Comparison of ENCODE assay signal across 26 cellular contexts in the genomic region with DNA sequence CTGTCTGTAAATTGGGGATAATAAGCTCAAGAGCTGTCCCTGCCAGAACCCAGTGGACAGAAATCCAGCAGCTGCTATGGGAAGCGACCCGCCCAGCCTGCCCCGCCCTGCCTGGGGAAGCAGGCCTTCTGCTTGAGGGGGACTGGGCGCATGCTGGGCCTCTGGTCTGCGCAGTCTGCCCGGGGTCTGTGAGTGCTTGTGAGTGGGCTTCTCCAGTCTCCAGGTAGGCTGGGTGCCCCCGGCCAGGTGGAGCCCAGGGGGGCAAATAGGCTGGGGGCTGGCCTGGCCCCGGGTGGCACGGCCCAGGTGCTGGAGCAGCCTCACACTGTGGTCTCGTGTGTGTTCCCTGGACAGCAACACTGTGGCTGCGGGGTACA. TPM values are rescaled to one million over a fixed set of nuclear protein-coding genes. Genes with fewer than 3 reads are reported as not detected.
DNase-seq lines count a peak whose midpoint lies in the region; ATAC-seq, FAIRE-seq and TF ChIP-seq lines count a peak whose summit lies in the region.
"Had no signal": no experiment of that assay in that cellular context is flagged by ENCODE, and none has a peak within 500 bp of the region (broad histone marks: within the 10 kb centered on the region; RNA-seq: fewer than 3 reads in every experiment).

No MANE protein-coding gene starts in this region.

- TF ChIP-seq EP300 in HepG2 (IDR thresholded peaks at IDR 0.05; ENCODE audit: low read depth in 2 of 2, low read length in 2 of 2) (no peak), HepG2 (CRISPR knock-in tag; IDR thresholded peaks at IDR 0.05; ENCODE audit: borderline replicate concordance) (no peak), upper lobe of left lung (IDR thresholded peaks at IDR 0.05) (no peak)

- no peak overlapping the region for H2AFZ ChIP-seq in HepG2 (ENCODE audit: low read length)
- no peak overlapping the region for H2AFZ ChIP-seq in neuronal stem cell (ENCODE audit: low read length)

- no peak overlapping the region for H3K4me3 ChIP-seq in HepG2 (replicated peaks in 1 of 3; ENCODE audit: insufficient read depth in 1 of 3, low read depth in 2 of 3, low read length in 3 of 3)
- H3K4me3 ChIP-seq in right lobe of liver = no peak overlapping the region
- H3K4me3 ChIP-seq in neuronal stem cell (ENCODE audit: low read length in 2 of 2) = no peak overlapping the region
- no peak overlapping the region for H3K4me3 ChIP-seq in urinary bladder (ENCODE audit: low read depth, low read length)
- H3K4me3 ChIP-seq in upper lobe of left lung = no peak overlapping the region

- in situ Hi-C loops in HepG2 (cut with HindIII; ENCODE audit: extremely low pct_ligation_motif_present, low pct_unique_long_range_greater_than_20kb) = no loop called here

- H2BK5ac ChIP-seq in neuronal stem cell (ENCODE audit: low read length) = peak overlapping the region; percentile 10

- no peaks in the 10 kb centered on the region for H3K79me2 ChIP-seq in HepG2 (ENCODE audit: insufficient read depth, low read length)

- H3K27ac ChIP-seq in HepG2 (ENCODE audit: extremely low read length, insufficient read depth, low read length) (no peak overlapping the region), right lobe of liver (no peak overlapping the region), neuronal stem cell (replicated peaks; ENCODE audit: low read length) (no peak overlapping the region), urinary bladder (ENCODE audit: low read depth) (peak overlapping the region; percentile 64), upper lobe of left lung (peak overlapping the region in 2 of 4 donors; percentile 61 to 69)

- peaks cover 2% of the 10 kb centered on the region for H3K79me1 ChIP-seq in neuronal stem cell (ENCODE audit: low read depth, low read length)

- no peak for TF ChIP-seq POLR2A in HepG2 (IDR thresholded peaks at IDR 0.05; ENCODE audit: insufficient read depth in 1 of 2, low read depth in 2 of 2, low read length in 2 of 2)
- TF ChIP-seq POLR2A in right lobe of liver (IDR thresholded peaks at IDR 0.05) = no peak
- no peak for TF ChIP-seq POLR2A in upper lobe of left lung (IDR thresholded peaks at IDR 0.05)

- no peak for DNase-seq in HepG2 (ENCODE audit: low spot score)
- DNase-seq in right lobe of liver = no peak
- no peak for DNase-seq in neuronal stem cell (ENCODE audit: low spot score)
- no peak for DNase-seq in upper lobe of left lung
- DNase-seq: activated naive CD4-positive, alpha-beta T cell treated with anti-CD3 and anti-CD28 coated beads, Interleukin-2, amount 50 U/mL, for 16 hours; AML-193; anterior cingulate cortex; CD8-positive, alpha-beta memory T cell; GOT3; mesenchymal stem cell; natural killer cell; NCI-H774; right cardiac atrium; stimulated activated naive CD8-positive, alpha-beta T cell treated with anti-CD3 and anti-CD28 coated beads, Interleukin-15, amount 100 ng/mL, for 72 hours; T-helper 9 cell had no signal

- TF ChIP-seq RAD21 in HepG2 (CRISPR knock-in tag; IDR thresholded peaks at IDR 0.05) = no peak

- CTCF ChIA-PET in HepG2 (lab: Yijun Ruan, JAX; ENCODE audit: low intra/inter-chr PET ratio, low total read pairs) = no interaction called here

- H3K27me3 ChIP-seq in HepG2 (ENCODE audit: control insufficient read depth in 1 of 2, insufficient read depth in 2 of 2, low read length in 2 of 2) = peaks cover 26 to 95% of the 10 kb centered on the region in 2 experiments
- no peaks in the 10 kb centered on the region for H3K27me3 ChIP-seq in right lobe of liver
- H3K27me3 ChIP-seq in neuronal stem cell (ENCODE audit: control insufficient read depth in 3 of 3, insufficient read depth in 3 of 3, low read depth in 1 of 3, low read length in 3 of 3) = peaks cover 0 to 56% (median 2%) of the 10 kb centered on the region in 3 experiments
- H3K27me3 ChIP-seq in upper lobe of left lung = no peaks in the 10 kb centered on the region

- H3K4me1 ChIP-seq in HepG2 (ENCODE audit: insufficient read depth, low read length) (peaks cover 47% of the 10 kb centered on the region), right lobe of liver (no peaks in the 10 kb centered on the region), neuronal stem cell (ENCODE audit: control insufficient read depth in 2 of 2, insufficient read depth in 1 of 2, low read depth in 1 of 2, low read length in 2 of 2) (peaks cover 0 to 13% of the 10 kb centered on the region in 2 donors), urinary bladder (ENCODE audit: insufficient read depth) (no peaks in the 10 kb centered on the region), upper lobe of left lung (peaks cover 6 to 20% (median 11%) of the 10 kb centered on the region in 4 donors)

- H3K36me3 ChIP-seq in HepG2 (replicated peaks in 1 of 2; ENCODE audit: control insufficient read depth in 1 of 2, insufficient read depth in 2 of 2, low read length in 2 of 2) (no peaks in the 10 kb centered on the region), right lobe of liver (no peaks in the 10 kb centered on the region), neuronal stem cell (replicated peaks in 1 of 2; ENCODE audit: control insufficient read depth in 2 of 2, insufficient read depth in 2 of 2, low read length in 2 of 2) (no peaks in the 10 kb centered on the region), urinary bladder (ENCODE audit: insufficient read depth) (no peaks in the 10 kb centered on the region), upper lobe of left lung (no peaks in the 10 kb centered on the region)

- H3K4me2 ChIP-seq in HepG2 (ENCODE audit: low read depth, low read length) (no peak overlapping the region), neuronal stem cell (ENCODE audit: insufficient read depth, low read length, poor library complexity, severe bottlenecking) (no peak overlapping the region)

- H2BK120ac ChIP-seq in neuronal stem cell (ENCODE audit: low read depth, low read length) = no peak overlapping the region

- POLR2A ChIA-PET in HepG2 (lab: Yijun Ruan, JAX) = interaction anchor here (0.6 kb wide), 1 partner anchor 21 kb away, joined by 3 read pairs; no protein-coding TSS in a partner anchor

- H3K18ac ChIP-seq in neuronal stem cell (ENCODE audit: low read length) = peak overlapping the region; percentile 72

- H3K14ac ChIP-seq in neuronal stem cell (ENCODE audit: low read length) = peak overlapping the region; percentile 17

- no peak for TF ChIP-seq CTCF in HepG2 (CRISPR knock-in tag; IDR thresholded peaks at IDR 0.05)
- no peak for TF ChIP-seq CTCF in right lobe of liver (IDR thresholded peaks at IDR 0.05)
- no peak for TF ChIP-seq CTCF in upper lobe of left lung (IDR thresholded peaks at IDR 0.05)

- peak overlapping the region; percentile 84 for H2BK15ac ChIP-seq in neuronal stem cell (ENCODE audit: low read length)

- intact Hi-C loops in HepG2 (cut with micrococcal nuclease; ENCODE audit: unreplicated experiment) (no loop called here), right lobe of liver (cut with DNase I) (no loop called here)

- H3K9ac ChIP-seq in HepG2 (ENCODE audit: insufficient read depth, low read depth, low read length) = no peak overlapping the region
- peak overlapping the region; percentile 57 for H3K9ac ChIP-seq in neuronal stem cell (ENCODE audit: low read depth, low read length, poor library complexity)

- H2AK5ac ChIP-seq in neuronal stem cell (ENCODE audit: low read depth, low read length) = peak overlapping the region; percentile 79

- ATAC-seq in HepG2 (no peak), right lobe of liver (no peak), esophagus mucosa (peak; percentile 23), upper lobe of left lung (ENCODE audit: low FRiP score in 2 of 2) (no peak), HG02623 (IDR thresholded peaks at IDR 0.05; ENCODE audit: unreplicated experiment) (no peak), HG02678 (IDR thresholded peaks at IDR 0.05; ENCODE audit: unreplicated experiment) (no peak)
- ATAC-seq: natural killer cell; right cardiac atrium; stimulated activated naive CD8-positive, alpha-beta T cell treated with anti-CD3 and anti-CD28 coated beads, Interleukin-15, amount 100 ng/mL, for 72 hours had no signal

- H4K8ac ChIP-seq in neuronal stem cell (ENCODE audit: low read depth, low read length) = no peak overlapping the region

- peaks cover 9% of the 10 kb centered on the region; the same call in 1 of the 2 replicates for H4K20me1 ChIP-seq in HepG2 (ENCODE audit: insufficient read depth, low read length)

- peak overlapping the region; percentile 80 for H2BK12ac ChIP-seq in neuronal stem cell (ENCODE audit: low read length)

- H4K91ac ChIP-seq in neuronal stem cell (ENCODE audit: low read depth, low read length, poor library complexity) = no peak overlapping the region

- H3K9me3 ChIP-seq in HepG2 (ENCODE audit: low read length) (no peaks in the 10 kb centered on the region), right lobe of liver (no peaks in the 10 kb centered on the region), neuronal stem cell (replicated peaks in 1 of 2; ENCODE audit: control insufficient read depth in 2 of 2, insufficient read depth in 1 of 2, low read depth in 1 of 2, low read length in 2 of 2) (no peaks in the 10 kb centered on the region), upper lobe of left lung (no peaks in the 10 kb centered on the region)

- FAIRE-seq in HepG2 (lab: Jason Lieb, UNC) = no peak
- FAIRE-seq: A204.1, GM18507 had no signal

- 66% methylated on average over 8 of the region's 11 CpGs for WGBS in HepG2 (ENCODE audit: low lambda C conversion rate)
- WGBS in right lobe of liver (ENCODE audit: insufficient coverage, low coverage, low lambda C conversion rate, missing lambda C conversion rate) = 100% methylated on average over 1 of the region's 11 CpGs
- WGBS in neuronal stem cell (ENCODE audit: extremely low coverage in 2 of 2, insufficient read length in 2 of 2, insufficient replicate concordance in 1 of 2), 2 donors = no CpG with 5 or more reads among the region's 11 CpGs
- 77% methylated on average over 11 of the region's 11 CpGs for WGBS in urinary bladder
- 64 to 78% methylated on average over 3 to 11 of the region's 11 CpGs for WGBS in upper lobe of left lung, 2 donors

- no peak overlapping the region for H3K4ac ChIP-seq in neuronal stem cell (ENCODE audit: low read length)

- no TSS peak for BruUV-seq in HepG2 (replicated peaks; lab: Mats Ljungman, UMichigan)

- no peak overlapping the region for H3K23ac ChIP-seq in neuronal stem cell (ENCODE audit: low read depth, low read length, poor library complexity)

RNA-seq across cellular contexts. Expression of gene RBBP8NL, which starts 0.7 kb away (rescaled TPM):
- total RNA-seq in HepG2 (2016; rRNA removed; fragmentation: Illumina TruSeq; extraction: Trizol) (0.46 and 0.86 TPM in 2 replicates), right lobe of liver (not detected), esophagus mucosa (5.1 TPM), urinary bladder (0.69 TPM), upper lobe of left lung (1 to 10 TPM in 4 of 6 donors, under 1 TPM in 1, not detected in 1; 0.51 to 6.3 (median 1.9) TPM)
- 0.30 and 0.62 TPM in 2 replicates for total RNA-seq in HepG2 (2016; cell fraction: cytosol; rRNA removed; fragmentation: Illumina TruSeq; extraction: Trizol; ENCODE audit: low read depth)
- 0.65 and 0.76 TPM in 2 replicates for total RNA-seq in HepG2 (2016; cell fraction: insoluble cytoplasmic fraction; rRNA removed; fragmentation: Illumina TruSeq; extraction: Trizol)
- 0.52 and 0.65 TPM in 2 replicates for total RNA-seq in HepG2 (2016; cell fraction: membrane; rRNA removed; fragmentation: Illumina TruSeq; extraction: Trizol)
- total RNA-seq in HepG2 (2016; cell fraction: nucleus; rRNA removed; fragmentation: Illumina TruSeq; extraction: Trizol) = 0.78 and 0.81 TPM in 2 replicates
- polyA plus RNA-seq in HepG2 (2011; rRNA removed) (0.69 and 0.82 TPM in 2 replicates), urinary bladder (1.1 TPM)
- 0.46 and 0.94 TPM in 2 replicates for polyA plus RNA-seq in HepG2 (2011; cell fraction: cytosol; rRNA removed)
- polyA plus RNA-seq in HepG2 (2011; cell fraction: nucleus; rRNA removed) = 1.1 and 1.2 TPM in 2 replicates
- polyA plus RNA-seq in HepG2 (2012) = 0.24 and 0.42 TPM in 2 replicates
- polyA plus RNA-seq in HepG2 (2016; cell fraction: cytosol; fragmentation: Illumina TruSeq; extraction: Trizol; ENCODE audit: low read depth) = 0.52 and 0.54 TPM in 2 replicates
- 0.67 and 0.91 TPM in 2 replicates for polyA plus RNA-seq in HepG2 (2016; cell fraction: insoluble cytoplasmic fraction; fragmentation: Illumina TruSeq; extraction: Trizol; ENCODE audit: low read depth)
- polyA plus RNA-seq in HepG2 (2016; cell fraction: membrane; fragmentation: Illumina TruSeq; extraction: Trizol; ENCODE audit: low read depth) = 0.51 and 0.60 TPM in 2 replicates
- polyA plus RNA-seq in HepG2 (2016; cell fraction: nucleus; fragmentation: Illumina TruSeq; extraction: Trizol; ENCODE audit: insufficient read depth, low read depth) = 0.97 and 1.1 TPM in 2 replicates
- polyA minus RNA-seq in HepG2 (2011; rRNA and poly(A)+ RNA removed; ENCODE audit: low replicate concordance) = 0.40 TPM in 1 of 2 replicates, not detected in the other
- polyA minus RNA-seq in HepG2 (2011; cell fraction: cytosol; rRNA and poly(A)+ RNA removed) = 0.40 TPM in 1 of 2 replicates, not detected in the other
- 0.26 and 0.75 TPM in 2 replicates for polyA minus RNA-seq in HepG2 (2011; cell fraction: nucleus; rRNA and poly(A)+ RNA removed)
- not detected for polyA plus RNA-seq in neuronal stem cell (2013, experiment 1 of 2)
- not detected for polyA plus RNA-seq in neuronal stem cell (2013, experiment 2 of 2)
- total RNA-seq: cardiac septum; CD8-positive, alpha-beta memory T cell; glomerular endothelial cell; M059J; natural killer cell; osteoblast; right cardiac atrium had no signal
- polyA plus RNA-seq: CD8-positive, alpha-beta memory T cell; IgD-negative memory B cell; right cardiac atrium had no signal

RNA-seq across cellular contexts. Expression of gene CABLES2, which starts 20.9 kb away (rescaled TPM):
- total RNA-seq in HepG2 (2016; rRNA removed; fragmentation: Illumina TruSeq; extraction: Trizol) = 9.7 and 10.2 TPM in 2 replicates
- total RNA-seq in HepG2 (2016; cell fraction: cytosol; rRNA removed; fragmentation: Illumina TruSeq; extraction: Trizol; ENCODE audit: low read depth) = 3.4 and 4.0 TPM in 2 replicates
- total RNA-seq in HepG2 (2016; cell fraction: insoluble cytoplasmic fraction; rRNA removed; fragmentation: Illumina TruSeq; extraction: Trizol) = 9.2 and 9.3 TPM in 2 replicates
- total RNA-seq in HepG2 (2016; cell fraction: membrane; rRNA removed; fragmentation: Illumina TruSeq; extraction: Trizol) = 13.2 and 14.3 TPM in 2 replicates
- total RNA-seq in HepG2 (2016; cell fraction: nucleus; rRNA removed; fragmentation: Illumina TruSeq; extraction: Trizol) = 5.6 and 7.3 TPM in 2 replicates
- 5.2 and 5.9 TPM in 2 replicates for polyA plus RNA-seq in HepG2 (2011; rRNA removed)
- polyA plus RNA-seq in HepG2 (2011; cell fraction: cytosol; rRNA removed) = 4.8 and 5.4 TPM in 2 replicates
- 6.8 and 7.6 TPM in 2 replicates for polyA plus RNA-seq in HepG2 (2011; cell fraction: nucleus; rRNA removed)
- polyA plus RNA-seq in HepG2 (2012) = 4.7 and 5.4 TPM in 2 replicates
- polyA plus RNA-seq in HepG2 (2016; cell fraction: cytosol; fragmentation: Illumina TruSeq; extraction: Trizol; ENCODE audit: low read depth) = 7.5 and 8.3 TPM in 2 replicates
- polyA plus RNA-seq in HepG2 (2016; cell fraction: insoluble cytoplasmic fraction; fragmentation: Illumina TruSeq; extraction: Trizol; ENCODE audit: low read depth) = 20.6 and 26.7 TPM in 2 replicates
- 20.0 and 22.1 TPM in 2 replicates for polyA plus RNA-seq in HepG2 (2016; cell fraction: membrane; fragmentation: Illumina TruSeq; extraction: Trizol; ENCODE audit: low read depth)
- polyA plus RNA-seq in HepG2 (2016; cell fraction: nucleus; fragmentation: Illumina TruSeq; extraction: Trizol; ENCODE audit: insufficient read depth, low read depth) = 18.8 and 19.3 TPM in 2 replicates
- 5.3 and 6.3 TPM in 2 replicates for polyA minus RNA-seq in HepG2 (2011; rRNA and poly(A)+ RNA removed; ENCODE audit: low replicate concordance)
- 4.9 and 6.3 TPM in 2 replicates for polyA minus RNA-seq in HepG2 (2011; cell fraction: cytosol; rRNA and poly(A)+ RNA removed)
- polyA minus RNA-seq in HepG2 (2011; cell fraction: nucleus; rRNA and poly(A)+ RNA removed) = 4.8 and 5.2 TPM in 2 replicates
- 1 to 10 TPM; 1.4 to 2.9 (median 2.5) TPM for total RNA-seq in right lobe of liver
- 2.4 TPM for total RNA-seq in esophagus mucosa
- 15.0 TPM for polyA plus RNA-seq in neuronal stem cell (2013, experiment 1 of 2)
- 14.9 TPM for polyA plus RNA-seq in neuronal stem cell (2013, experiment 2 of 2)
- total RNA-seq in urinary bladder = 2.1 TPM
- 5.7 TPM for polyA plus RNA-seq in urinary bladder
- total RNA-seq in upper lobe of left lung = 1 to 10 TPM; 2.2 to 5.2 (median 4.0) TPM

RNA-seq across cellular contexts. Expression of gene RPS21, which starts 41.1 kb away (rescaled TPM):
- total RNA-seq in HepG2 (2016; rRNA removed; fragmentation: Illumina TruSeq; extraction: Trizol) (2,584 and 2,647 TPM in 2 replicates), right lobe of liver (100 to 1,000 TPM; 339 to 696 (median 413) TPM), esophagus mucosa (1,745 TPM), urinary bladder (396 TPM), upper lobe of left lung (1,000 to 10,000 TPM in 3 of 6 donors, 100 to 1,000 TPM in 2, 10 to 100 TPM in 1; 94.6 to 1,381 (median 998) TPM)
- 3,497 and 3,511 TPM in 2 replicates for total RNA-seq in HepG2 (2016; cell fraction: cytosol; rRNA removed; fragmentation: Illumina TruSeq; extraction: Trizol; ENCODE audit: low read depth)
- total RNA-seq in HepG2 (2016; cell fraction: insoluble cytoplasmic fraction; rRNA removed; fragmentation: Illumina TruSeq; extraction: Trizol) = 2,606 and 2,768 TPM in 2 replicates
- total RNA-seq in HepG2 (2016; cell fraction: membrane; rRNA removed; fragmentation: Illumina TruSeq; extraction: Trizol) = 4,939 and 5,761 TPM in 2 replicates
- 1,156 and 1,166 TPM in 2 replicates for total RNA-seq in HepG2 (2016; cell fraction: nucleus; rRNA removed; fragmentation: Illumina TruSeq; extraction: Trizol)
- polyA plus RNA-seq in HepG2 (2011; rRNA removed) (9,925 and 11,063 TPM in 2 replicates), urinary bladder (4,730 TPM)
- polyA plus RNA-seq in HepG2 (2011; cell fraction: cytosol; rRNA removed) = 11,031 and 15,081 TPM in 2 replicates
- 5,156 and 5,267 TPM in 2 replicates for polyA plus RNA-seq in HepG2 (2011; cell fraction: nucleus; rRNA removed)
- 6,658 and 8,852 TPM in 2 replicates for polyA plus RNA-seq in HepG2 (2012)
- 5,362 and 5,590 TPM in 2 replicates for polyA plus RNA-seq in HepG2 (2016; cell fraction: cytosol; fragmentation: Illumina TruSeq; extraction: Trizol; ENCODE audit: low read depth)
- 3,197 and 3,428 TPM in 2 replicates for polyA plus RNA-seq in HepG2 (2016; cell fraction: insoluble cytoplasmic fraction; fragmentation: Illumina TruSeq; extraction: Trizol; ENCODE audit: low read depth)
- polyA plus RNA-seq in HepG2 (2016; cell fraction: membrane; fragmentation: Illumina TruSeq; extraction: Trizol; ENCODE audit: low read depth) = 5,998 and 6,820 TPM in 2 replicates
- polyA plus RNA-seq in HepG2 (2016; cell fraction: nucleus; fragmentation: Illumina TruSeq; extraction: Trizol; ENCODE audit: insufficient read depth, low read depth) = 2,753 and 2,989 TPM in 2 replicates
- 2,340 and 3,999 TPM in 2 replicates for polyA minus RNA-seq in HepG2 (2011; rRNA and poly(A)+ RNA removed; ENCODE audit: low replicate concordance)
- polyA minus RNA-seq in HepG2 (2011; cell fraction: cytosol; rRNA and poly(A)+ RNA removed) = 1,154 and 1,167 TPM in 2 replicates
- polyA minus RNA-seq in HepG2 (2011; cell fraction: nucleus; rRNA and poly(A)+ RNA removed) = 809 and 896 TPM in 2 replicates
- 3,158 TPM for polyA plus RNA-seq in neuronal stem cell (2013, experiment 1 of 2)
- polyA plus RNA-seq in neuronal stem cell (2013, experiment 2 of 2) = 3,117 TPM

RNA-seq across cellular contexts. Expression of gene GATA5, which starts 47.8 kb away (rescaled TPM):
- 0.20 and 0.39 TPM in 2 replicates for total RNA-seq in HepG2 (2016; rRNA removed; fragmentation: Illumina TruSeq; extraction: Trizol)
- total RNA-seq in HepG2 (2016; cell fraction: cytosol; rRNA removed; fragmentation: Illumina TruSeq; extraction: Trizol; ENCODE audit: low read depth) = 0.09 and 0.10 TPM in 2 replicates
- 0.10 and 0.32 TPM in 2 replicates for total RNA-seq in HepG2 (2016; cell fraction: insoluble cytoplasmic fraction; rRNA removed; fragmentation: Illumina TruSeq; extraction: Trizol)
- 0.31 and 0.65 TPM in 2 replicates for total RNA-seq in HepG2 (2016; cell fraction: membrane; rRNA removed; fragmentation: Illumina TruSeq; extraction: Trizol)
- total RNA-seq in HepG2 (2016; cell fraction: nucleus; rRNA removed; fragmentation: Illumina TruSeq; extraction: Trizol) = 0.19 and 0.22 TPM in 2 replicates
- polyA plus RNA-seq in HepG2 (2011; rRNA removed) = 0.12 and 0.18 TPM in 2 replicates
- polyA plus RNA-seq in HepG2 (2011; cell fraction: cytosol; rRNA removed) = 0.10 and 0.19 TPM in 2 replicates
- 0.09 and 0.27 TPM in 2 replicates for polyA plus RNA-seq in HepG2 (2011; cell fraction: nucleus; rRNA removed)
- polyA plus RNA-seq in HepG2 (2012) = 0.05 and 0.16 TPM in 2 replicates
- 0.26 and 0.33 TPM in 2 replicates for polyA plus RNA-seq in HepG2 (2016; cell fraction: cytosol; fragmentation: Illumina TruSeq; extraction: Trizol; ENCODE audit: low read depth)
- polyA plus RNA-seq in HepG2 (2016; cell fraction: insoluble cytoplasmic fraction; fragmentation: Illumina TruSeq; extraction: Trizol; ENCODE audit: low read depth) = 0.29 and 0.56 TPM in 2 replicates
- 0.41 and 0.42 TPM in 2 replicates for polyA plus RNA-seq in HepG2 (2016; cell fraction: membrane; fragmentation: Illumina TruSeq; extraction: Trizol; ENCODE audit: low read depth)
- 0.41 and 0.80 TPM in 2 replicates for polyA plus RNA-seq in HepG2 (2016; cell fraction: nucleus; fragmentation: Illumina TruSeq; extraction: Trizol; ENCODE audit: insufficient read depth, low read depth)
- polyA minus RNA-seq in HepG2 (2011; rRNA and poly(A)+ RNA removed; ENCODE audit: low replicate concordance) = 0.18 TPM in 1 of 2 replicates, not detected in the other
- not detected in 2 replicates for polyA minus RNA-seq in HepG2 (2011; cell fraction: cytosol; rRNA and poly(A)+ RNA removed)
- polyA minus RNA-seq in HepG2 (2011; cell fraction: nucleus; rRNA and poly(A)+ RNA removed) = not detected in 2 replicates
- total RNA-seq in right lobe of liver = under 1 TPM; 0.12 to 0.56 (median 0.26) TPM
- total RNA-seq in esophagus mucosa = not detected
- polyA plus RNA-seq in neuronal stem cell (2013, experiment 1 of 2) = 0.08 TPM
- polyA plus RNA-seq in neuronal stem cell (2013, experiment 2 of 2) = 0.11 TPM
- total RNA-seq in urinary bladder = 6.6 TPM
- 27.4 TPM for polyA plus RNA-seq in urinary bladder
- total RNA-seq in upper lobe of left lung = 10 to 100 TPM in 1 of 6 donors, 1 to 10 TPM in 4, under 1 TPM in 1; 0.98 to 10.5 (median 2.2) TPM
- total RNA-seq: CD8-positive, alpha-beta memory T cell; glomerular endothelial cell; M059J; natural killer cell; osteoblast had no signal
- polyA plus RNA-seq: CD8-positive, alpha-beta memory T cell; IgD-negative memory B cell had no signal
